17 cellular contexts compared by ENCODE assay signal in the genomic region with DNA sequence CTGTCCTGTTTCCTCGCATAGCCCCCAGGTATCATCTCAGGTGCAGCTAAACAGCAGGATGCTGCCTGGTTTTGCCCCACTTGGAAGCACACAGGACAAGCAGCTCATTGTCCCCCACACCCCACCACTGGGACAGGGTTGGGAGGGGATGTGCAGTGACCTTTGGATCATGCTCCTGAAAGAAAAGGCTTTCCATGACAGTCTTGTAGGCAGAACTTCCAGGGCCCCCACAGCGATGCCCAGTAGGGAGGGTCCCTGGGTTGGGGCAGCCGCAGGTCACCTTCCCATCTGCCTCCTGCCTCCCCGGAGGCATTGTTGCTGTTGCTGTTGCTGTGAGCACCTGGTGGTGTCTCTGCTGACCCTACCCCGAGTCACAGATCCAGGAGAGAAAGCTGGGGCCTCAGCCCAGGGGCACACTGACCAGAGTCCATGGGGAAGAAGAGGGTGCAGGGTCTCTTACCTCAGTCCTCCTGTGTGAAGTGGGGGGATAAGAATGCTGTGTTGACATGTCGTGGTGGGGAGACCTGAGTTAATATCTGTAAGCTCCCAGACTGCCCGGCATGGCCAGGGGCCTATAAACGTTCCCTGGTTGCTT. TPM values are rescaled to one million over a fixed set of nuclear protein-coding genes. Genes with fewer than 3 reads are reported as not detected.
DNase-seq lines count a peak whose midpoint lies in the region; ATAC-seq lines count a peak whose summit lies in the region.
"Had no signal": no experiment of that assay in that cellular context is flagged by ENCODE, and none has a peak within 500 bp of the region (broad histone marks: within the 10 kb centered on the region; RNA-seq: fewer than 3 reads in every experiment).

No MANE protein-coding gene starts in this region.

- intact Hi-C loops in Right ventricle myocardium superior (cut with DNase I) = no loop called here
- intact Hi-C loops in left ventricle myocardium superior (cut with micrococcal nuclease) = no loop called here
- intact Hi-C loops in posterior vena cava (cut with DNase I) = no loop called here

- peak; percentile 26 for DNase-seq in Right ventricle myocardium superior
- DNase-seq in left ventricle myocardium superior = no peak
- DNase-seq in islet precursor cell = peak; percentile 25
- DNase-seq in posterior vena cava (ENCODE audit: low spot score) = peak; percentile 76
- DNase-seq in HCEC 1CT = no peak
- DNase-seq in NK-92 treated with Interleukin-12 subunit alpha and Interleukin-12 subunit beta, amount 100 ng/mL, for 24 hours (lab: John Stamatoyannopoulos, UW) = no peak
- DNase-seq: CD4-positive, alpha-beta memory T cell; GF-D8; H9; KBM-7; NCI-H1105; NCI-H1694 treated with DMSO at 0.1 percent for 48 hours; NCI-H2227 treated with DMSO at 0.1 percent for 48 hours; NCI-H510A treated with DMSO at 0.1 percent for 48 hours; NCI-H774; PC-3 had no signal

- ATAC-seq in Right ventricle myocardium superior (ENCODE audit: poor library complexity) = no peak
- no peak for ATAC-seq in left ventricle myocardium superior
- ATAC-seq in HG02973 (IDR thresholded peaks at IDR 0.05; ENCODE audit: unreplicated experiment) = no peak
- ATAC-seq: PC-3 had no signal

RNA-seq across cellular contexts. Expression of a gene that starts 8.5 kb away (rescaled TPM):
- total RNA-seq in Right ventricle myocardium superior = 1.7 TPM
- total RNA-seq in left ventricle myocardium superior = 1.6 TPM
- total RNA-seq in posterior vena cava = 1 to 10 TPM; 1.9 to 2.4 TPM

Comparison
In these comparisons a context has a peak if more than half of its experiments do, and no peak if none do; other contexts are left out.
1. DNase-seq: peak in Right ventricle myocardium superior (single experiment), islet precursor cell (single experiment) and posterior vena cava (single experiment); none in left ventricle myocardium superior (single experiment), HCEC 1CT (single experiment) and NK-92 treated with Interleukin-12 subunit alpha and Interleukin-12 subunit beta, amount 100 ng/mL, for 24 hours (single experiment).